ENCODE assay signal across 8 cellular contexts in the genomic region with DNA sequence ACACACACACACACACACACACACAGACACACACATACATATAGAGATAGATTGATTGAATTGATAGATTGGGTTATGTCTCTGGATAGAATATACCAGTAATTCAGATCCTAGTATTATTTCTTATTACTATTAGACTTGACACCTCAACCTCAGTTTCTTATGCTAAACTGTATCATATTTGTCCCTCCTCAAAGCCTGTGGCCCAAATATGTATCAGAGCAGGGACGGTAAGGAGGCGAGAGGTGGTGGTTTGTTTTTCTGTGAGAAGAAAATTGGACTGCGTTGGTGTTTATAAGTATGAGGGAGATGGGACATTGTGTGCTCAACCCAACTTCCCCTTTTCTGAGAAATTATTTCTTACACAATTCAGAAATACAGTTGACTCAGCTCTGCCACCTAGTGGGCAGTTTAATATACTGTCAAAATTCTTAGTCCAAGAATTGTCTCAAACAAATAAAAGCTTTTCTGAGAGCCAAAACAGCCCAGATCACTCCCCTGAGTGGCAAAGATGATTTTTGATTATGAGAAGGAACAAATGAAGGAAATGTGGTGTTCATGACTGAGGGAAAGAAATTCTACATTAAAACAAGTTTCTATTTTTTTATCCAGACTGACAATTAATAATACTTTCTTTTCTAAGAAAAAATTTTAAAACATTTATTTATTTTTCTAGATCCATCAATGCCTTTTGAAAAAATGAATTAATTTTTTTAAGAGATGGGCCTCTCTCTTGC. TPM values are rescaled to one million over a fixed set of nuclear protein-coding genes. Genes with fewer than 3 reads are reported as not detected.
DNase-seq lines count a peak whose midpoint lies in the region; ATAC-seq and TF ChIP-seq lines count a peak whose summit lies in the region.

No MANE protein-coding gene starts in this region.

- POLR2A ChIA-PET in OCI-LY7 (lab: Charles Lee): interaction anchor here (0.6 to 2.4 kb wide), 10 partner anchors 9 to 56 kb away, joined by 3 to 14 read pairs (median 4); a partner anchor contains a TSS

- H3K4me3 Mint-ChIP-seq in natural killer cell: peak overlapping the region; percentile 82

- TF ChIP-seq POLR2A in esophagus squamous epithelium (IDR thresholded peaks at IDR 0.05) (peak in 3 of 4 donors; percentile 43 to 88 (median 69)), testis (IDR thresholded peaks at IDR 0.05) (peak; percentile 51)

- no peak overlapping the region for H3K4me3 ChIP-seq in Jurkat, Clone E6-1 (ENCODE audit: low read length)
- H3K4me3 ChIP-seq in OCI-LY7 (ENCODE audit: low read depth, low read length, poor library complexity, severe bottlenecking): no peak overlapping the region
- H3K4me3 ChIP-seq in esophagus squamous epithelium: peak overlapping the region in 1 of 4 donors; percentile 34
- H3K4me3 ChIP-seq in testis: no peak overlapping the region

- peak overlapping the region; percentile 92 to 94 for H3K27ac Mint-ChIP-seq in natural killer cell

- H3K27ac ChIP-seq in OCI-LY7 (ENCODE audit: low read depth, low read length, poor library complexity, severe bottlenecking): peak overlapping the region; percentile 31
- H3K27ac ChIP-seq in esophagus squamous epithelium: peak overlapping the region; percentile 71 to 90 (median 86)
- H3K27ac ChIP-seq in testis: peak overlapping the region; percentile 87 to 91

- H3K36me3 ChIP-seq in OCI-LY7 (ENCODE audit: insufficient read depth, low read length): no peaks in the 10 kb centered on the region
- no peaks in the 10 kb centered on the region for H3K36me3 ChIP-seq in esophagus squamous epithelium
- H3K36me3 ChIP-seq in testis (ENCODE audit: low read depth, missing control alignments): no peaks in the 10 kb centered on the region

- H3K9me3 ChIP-seq in OCI-LY7 (ENCODE audit: low read length) (no peaks in the 10 kb centered on the region), esophagus squamous epithelium (no peaks in the 10 kb centered on the region), testis (no peaks in the 10 kb centered on the region)

- H3K9me2 ChIP-seq in OCI-LY7 (ENCODE audit: insufficient read depth, low read length): no peaks in the 10 kb centered on the region

- H3K9me3 Mint-ChIP-seq in natural killer cell: no peaks in the 10 kb centered on the region

- 0% methylated on average over 3 of the region's 3 CpGs for WGBS in esophagus squamous epithelium, 2 donors
- WGBS in testis, 2 donors: 20 to 26% methylated on average over 3 of the region's 3 CpGs

- CTCF ChIA-PET in OCI-LY7 (lab: Charles Lee; ENCODE audit: unreplicated experiment): interaction anchor here (4.0 kb wide), 1 partner anchor 29 kb away, joined by 20 read pairs; no protein-coding TSS in a partner anchor

- H3K4me1 ChIP-seq in OCI-LY7 (ENCODE audit: insufficient read depth, low read length, poor library complexity, severe bottlenecking) (peaks cover 8% of the 10 kb centered on the region), esophagus squamous epithelium (peaks cover 10 to 45% (median 11%) of the 10 kb centered on the region in 3 donors), testis (no peaks in the 10 kb centered on the region)

- no TSS peak for BruUV-seq in OCI-LY7 (replicated peaks; lab: Mats Ljungman, UMichigan)

- intact Hi-C loops in OCI-LY7 (cut with micrococcal nuclease; ENCODE audit: unreplicated experiment) (loop anchor here (1.0 kb wide), 2 partner anchors 11 to 30 kb away; a partner anchor contains a TSS), esophagus squamous epithelium (cut with DNase I) (loop anchor here (2.0 kb wide), 1 partner anchor 28 kb away; no protein-coding TSS in a partner anchor), natural killer cell (cut with micrococcal nuclease) (loop anchor here (2.0 kb wide), 1 partner anchor 28 kb away; no protein-coding TSS in a partner anchor), testis (cut with DNase I; ENCODE audit: low total_unique reads) (no loop called here)

- H3K4me1 Mint-ChIP-seq in natural killer cell: peaks cover 25 to 28% of the 10 kb centered on the region in 2 donors

- TF ChIP-seq CTCF in GM10266 (IDR thresholded peaks at IDR 0.05; ENCODE audit: control insufficient read depth, insufficient read depth, low read depth, missing control alignments): peak; percentile 58
- TF ChIP-seq CTCF in OCI-LY7 (conservative IDR thresholded peaks at IDR 0.05; ENCODE audit: low read length): peak; percentile 95
- peak; percentile 85 to 96 (median 92) for TF ChIP-seq CTCF in esophagus squamous epithelium (IDR thresholded peaks at IDR 0.05)
- TF ChIP-seq CTCF in natural killer cell (IDR thresholded peaks at IDR 0.05): peak; percentile 86
- peak; percentile 93 to 98 (median 96) for TF ChIP-seq CTCF in testis (IDR thresholded peaks at IDR 0.05)

- H2AFZ ChIP-seq in OCI-LY7 (ENCODE audit: low read length): peak overlapping the region; percentile 76; the same call in 1 of the 2 replicates

- peak; percentile 81 for DNase-seq in GM10266 (ENCODE audit: extremely low spot score)
- peak; percentile 84 for DNase-seq in Jurkat, Clone E6-1 (ENCODE audit: low read depth, low spot score)
- DNase-seq in OCI-LY7 (ENCODE audit: low spot score): peak; percentile 94
- peak; percentile 60 for DNase-seq in activated T-cell treated with anti-CD3 and anti-CD28 coated beads for 24 hours (ENCODE audit: low read depth)
- no peak for DNase-seq in esophagus squamous epithelium (lab: John Stamatoyannopoulos, UW)
- peak; percentile 52 for DNase-seq in natural killer cell
- peak; percentile 77 for DNase-seq in testis

- H3K27me3 Mint-ChIP-seq in natural killer cell (ENCODE audit: low read depth in 2 of 2): no peaks in the 10 kb centered on the region

- no peaks in the 10 kb centered on the region for H3K27me3 ChIP-seq in esophagus squamous epithelium
- no peaks in the 10 kb centered on the region for H3K27me3 ChIP-seq in testis

- H4K20me1 ChIP-seq in OCI-LY7 (ENCODE audit: insufficient read depth, low read length): no peaks in the 10 kb centered on the region

- H3K4me2 ChIP-seq in OCI-LY7 (ENCODE audit: low read length): peak overlapping the region; percentile 62

- ATAC-seq in natural killer cell: peak; percentile 89 to 97 (median 89)
- ATAC-seq in GM21619 (IDR thresholded peaks at IDR 0.05; ENCODE audit: unreplicated experiment): no peak

- H3K79me2 ChIP-seq in OCI-LY7 (ENCODE audit: insufficient read depth, low read depth, low read length): no peaks in the 10 kb centered on the region

- H3K36me3 Mint-ChIP-seq in natural killer cell: no peaks in the 10 kb centered on the region

RNA-seq across cellular contexts. Expression of a gene that starts 10.8 kb away (rescaled TPM):
- polyA plus RNA-seq in Jurkat, Clone E6-1 (2012; ENCODE audit: insufficient read depth, insufficient read length): 35.6 TPM
- total RNA-seq in OCI-LY7 (2014; rRNA removed; shearing (Covaris generic)): 99.9 and 144 TPM in 2 replicates
- total RNA-seq in OCI-LY7 (2022) (50.3 and 76.8 TPM in 2 replicates), esophagus squamous epithelium (100 to 1,000 TPM in 3 of 4 donors, 10 to 100 TPM in 1; 94.9 to 942 (median 328) TPM), natural killer cell (1,000 to 10,000 TPM in 2 of 3 donors, 100 to 1,000 TPM in 1; 984 to 1,724 (median 1,422) TPM), testis (100 to 1,000 TPM; 268 to 328 TPM)
- 274 TPM for polyA plus RNA-seq in testis (ENCODE audit: insufficient read depth, low read depth, low replicate concordance)

RNA-seq across cellular contexts. Expression of a gene that starts 14.3 kb away (rescaled TPM):
- not detected for polyA plus RNA-seq in Jurkat, Clone E6-1 (2012; ENCODE audit: insufficient read depth, insufficient read length)
- total RNA-seq in OCI-LY7 (2014; rRNA removed; shearing (Covaris generic)): not detected in 2 replicates
- total RNA-seq in OCI-LY7 (2022) (not detected in 2 replicates), esophagus squamous epithelium (not detected), natural killer cell (not detected), testis (under 1 TPM in 1 of 2 donors, not detected in 1; 0.43 TPM)
- 7.7 TPM for polyA plus RNA-seq in testis (ENCODE audit: insufficient read depth, low read depth, low replicate concordance)

RNA-seq across cellular contexts. Expression of a gene that starts 42.7 kb away (rescaled TPM):
- polyA plus RNA-seq in Jurkat, Clone E6-1 (2012; ENCODE audit: insufficient read depth, insufficient read length): 53.4 TPM
- total RNA-seq in OCI-LY7 (2014; rRNA removed; shearing (Covaris generic)): 19.8 and 29.8 TPM in 2 replicates
- total RNA-seq in OCI-LY7 (2022): 27.3 and 30.7 TPM in 2 replicates
- total RNA-seq in esophagus squamous epithelium: 10 to 100 TPM in 2 of 4 donors, 1 to 10 TPM in 2; 2.9 to 15.9 (median 9.8) TPM
- total RNA-seq in natural killer cell: 10 to 100 TPM; 34.9 to 37.5 (median 37.4) TPM
- 10 to 100 TPM; 20.9 to 23.5 TPM for total RNA-seq in testis
- 37.9 TPM for polyA plus RNA-seq in testis (ENCODE audit: insufficient read depth, low read depth, low replicate concordance)

RNA-seq across cellular contexts. Expression of a gene that starts 42.8 kb away (rescaled TPM):
- 3.1 TPM for polyA plus RNA-seq in Jurkat, Clone E6-1 (2012; ENCODE audit: insufficient read depth, insufficient read length)
- 0.62 and 1.9 TPM in 2 replicates for total RNA-seq in OCI-LY7 (2014; rRNA removed; shearing (Covaris generic))
- total RNA-seq in OCI-LY7 (2022) (4.5 and 4.8 TPM in 2 replicates), esophagus squamous epithelium (under 1 TPM; 0.04 to 0.67 (median 0.30) TPM), natural killer cell (1 to 10 TPM; 1.4 to 1.9 (median 1.4) TPM), testis (under 1 TPM; 0.31 to 0.43 TPM)
- polyA plus RNA-seq in testis (ENCODE audit: insufficient read depth, low read depth, low replicate concordance): 0.51 TPM

RNA-seq across cellular contexts. Expression of a gene that starts 49.4 kb away (rescaled TPM):
- 10.8 TPM for polyA plus RNA-seq in Jurkat, Clone E6-1 (2012; ENCODE audit: insufficient read depth, insufficient read length)
- 10.2 and 11.6 TPM in 2 replicates for total RNA-seq in OCI-LY7 (2014; rRNA removed; shearing (Covaris generic))
- total RNA-seq in OCI-LY7 (2022): 26.3 and 31.8 TPM in 2 replicates
- 10 to 100 TPM in 1 of 4 donors, 1 to 10 TPM in 3; 1.9 to 12.2 (median 5.9) TPM for total RNA-seq in esophagus squamous epithelium
- 10 to 100 TPM; 33.4 to 41.3 (median 38.2) TPM for total RNA-seq in natural killer cell
- total RNA-seq in testis: 10 to 100 TPM; 15.8 to 20.6 TPM
- 16.6 TPM for polyA plus RNA-seq in testis (ENCODE audit: insufficient read depth, low read depth, low replicate concordance)

Comparison
In these comparisons a context has a peak if more than half of its experiments do, and no peak if none do; other contexts are left out.
1. H3K27ac ChIP-seq: peak in every context shown above with its lines; median percentile 89 in testis; 86 in esophagus squamous epithelium; 31 in OCI-LY7.